Comparison of ENCODE assay signal across 1 cellular context in the genomic region with DNA sequence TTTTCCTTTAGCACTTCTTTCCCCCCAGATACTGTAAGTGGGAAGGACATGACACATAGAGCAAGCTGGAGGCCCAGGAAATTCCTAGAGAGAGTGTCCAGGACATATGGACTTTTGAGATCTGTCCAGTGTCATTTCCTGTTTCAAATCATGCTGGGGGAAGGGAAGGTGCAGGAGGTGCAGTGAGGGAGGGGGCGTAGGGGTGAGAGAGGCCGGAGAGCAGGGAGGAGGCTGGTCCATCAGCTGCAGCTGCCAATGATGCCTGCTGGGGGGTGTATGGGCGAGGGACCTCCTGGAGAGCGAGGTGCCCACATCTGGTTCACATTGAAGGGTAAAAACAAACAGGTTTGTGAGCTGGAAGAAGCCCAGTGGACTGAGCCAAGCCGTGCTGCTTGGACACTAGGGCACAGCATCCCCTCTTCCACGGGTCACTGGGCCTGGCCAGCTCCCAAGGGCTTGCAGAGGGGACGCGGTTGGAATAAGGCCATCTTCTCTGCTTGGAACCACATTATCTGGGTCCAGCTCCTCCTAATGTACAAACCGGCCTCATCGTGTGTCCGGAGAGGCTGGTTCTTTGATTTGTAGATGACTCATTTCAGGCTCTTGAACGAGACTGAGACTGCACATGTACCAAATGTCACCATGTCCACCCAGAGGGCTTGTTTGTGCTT.
TF ChIP-seq lines count a peak whose summit lies in the region.

No MANE protein-coding gene starts in this region.

TF ChIP-seq in SK-N-SH, 30 proteins besides CTCF, POLR2A, EP300 and RAD21 (continued from another document):
- TF ChIP-seq, protein P1, sequence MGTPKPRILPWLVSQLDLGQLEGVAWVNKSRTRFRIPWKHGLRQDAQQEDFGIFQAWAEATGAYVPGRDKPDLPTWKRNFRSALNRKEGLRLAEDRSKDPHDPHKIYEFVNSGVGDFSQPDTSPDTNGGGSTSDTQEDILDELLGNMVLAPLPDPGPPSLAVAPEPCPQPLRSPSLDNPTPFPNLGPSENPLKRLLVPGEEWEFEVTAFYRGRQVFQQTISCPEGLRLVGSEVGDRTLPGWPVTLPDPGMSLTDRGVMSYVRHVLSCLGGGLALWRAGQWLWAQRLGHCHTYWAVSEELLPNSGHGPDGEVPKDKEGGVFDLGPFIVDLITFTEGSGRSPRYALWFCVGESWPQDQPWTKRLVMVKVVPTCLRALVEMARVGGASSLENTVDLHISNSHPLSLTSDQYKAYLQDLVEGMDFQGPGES (IDR thresholded peaks at IDR 0.05; ENCODE audit: low read depth, low read length): no peak
- peak; percentile 90 for TF ChIP-seq TEAD4 (IDR thresholded peaks at IDR 0.05; ENCODE audit: borderline replicate concordance, insufficient read depth)
- no peak for TF ChIP-seq ELF1 (IDR thresholded peaks at IDR 0.05)
- TF ChIP-seq FOXJ3 (CRISPR knock-in tag; IDR thresholded peaks at IDR 0.05): no peak
- TF ChIP-seq MXI1 (IDR thresholded peaks at IDR 0.05; ENCODE audit: low read depth, low read length): no peak
- TF ChIP-seq, protein P2, sequence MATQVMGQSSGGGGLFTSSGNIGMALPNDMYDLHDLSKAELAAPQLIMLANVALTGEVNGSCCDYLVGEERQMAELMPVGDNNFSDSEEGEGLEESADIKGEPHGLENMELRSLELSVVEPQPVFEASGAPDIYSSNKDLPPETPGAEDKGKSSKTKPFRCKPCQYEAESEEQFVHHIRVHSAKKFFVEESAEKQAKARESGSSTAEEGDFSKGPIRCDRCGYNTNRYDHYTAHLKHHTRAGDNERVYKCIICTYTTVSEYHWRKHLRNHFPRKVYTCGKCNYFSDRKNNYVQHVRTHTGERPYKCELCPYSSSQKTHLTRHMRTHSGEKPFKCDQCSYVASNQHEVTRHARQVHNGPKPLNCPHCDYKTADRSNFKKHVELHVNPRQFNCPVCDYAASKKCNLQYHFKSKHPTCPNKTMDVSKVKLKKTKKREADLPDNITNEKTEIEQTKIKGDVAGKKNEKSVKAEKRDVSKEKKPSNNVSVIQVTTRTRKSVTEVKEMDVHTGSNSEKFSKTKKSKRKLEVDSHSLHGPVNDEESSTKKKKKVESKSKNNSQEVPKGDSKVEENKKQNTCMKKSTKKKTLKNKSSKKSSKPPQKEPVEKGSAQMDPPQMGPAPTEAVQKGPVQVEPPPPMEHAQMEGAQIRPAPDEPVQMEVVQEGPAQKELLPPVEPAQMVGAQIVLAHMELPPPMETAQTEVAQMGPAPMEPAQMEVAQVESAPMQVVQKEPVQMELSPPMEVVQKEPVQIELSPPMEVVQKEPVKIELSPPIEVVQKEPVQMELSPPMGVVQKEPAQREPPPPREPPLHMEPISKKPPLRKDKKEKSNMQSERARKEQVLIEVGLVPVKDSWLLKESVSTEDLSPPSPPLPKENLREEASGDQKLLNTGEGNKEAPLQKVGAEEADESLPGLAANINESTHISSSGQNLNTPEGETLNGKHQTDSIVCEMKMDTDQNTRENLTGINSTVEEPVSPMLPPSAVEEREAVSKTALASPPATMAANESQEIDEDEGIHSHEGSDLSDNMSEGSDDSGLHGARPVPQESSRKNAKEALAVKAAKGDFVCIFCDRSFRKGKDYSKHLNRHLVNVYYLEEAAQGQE (IDR thresholded peaks at IDR 0.05; ENCODE audit: low read depth, low read length): peak; percentile 65
- TF ChIP-seq, protein P3, sequence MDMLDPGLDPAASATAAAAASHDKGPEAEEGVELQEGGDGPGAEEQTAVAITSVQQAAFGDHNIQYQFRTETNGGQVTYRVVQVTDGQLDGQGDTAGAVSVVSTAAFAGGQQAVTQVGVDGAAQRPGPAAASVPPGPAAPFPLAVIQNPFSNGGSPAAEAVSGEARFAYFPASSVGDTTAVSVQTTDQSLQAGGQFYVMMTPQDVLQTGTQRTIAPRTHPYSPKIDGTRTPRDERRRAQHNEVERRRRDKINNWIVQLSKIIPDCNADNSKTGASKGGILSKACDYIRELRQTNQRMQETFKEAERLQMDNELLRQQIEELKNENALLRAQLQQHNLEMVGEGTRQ (IDR thresholded peaks at IDR 0.05; ENCODE audit: borderline replicate concordance, low read depth, low read length): no peak
- TF ChIP-seq RCOR1 (IDR thresholded peaks at IDR 0.05; ENCODE audit: low read length): peak; percentile 58; the same call in 1 of the 2 replicates
